Comparison of ENCODE assay signal across 8 cellular contexts in genomic region chr14:22836301-22837058, GRCh38. TPM values are rescaled to one million over a fixed set of nuclear protein-coding genes. Genes with fewer than 3 reads are reported as not detected.
A peak's percentile ranks its signal among the peaks of the same experiment; 100 is the strongest.
DNase-seq lines count a peak whose midpoint lies in the region; ATAC-seq and TF ChIP-seq lines count a peak whose summit lies in the region.

Gene MMP14, plus strand, starts transcription at chr14:22836585. Its CDS starts 233 bp downstream, at chr14:22836818.

- no peaks in the 10 kb centered on the region for H3K79me2 ChIP-seq in MM.1S (ENCODE audit: low read length)

- H3K27ac Mint-ChIP-seq in CD4-positive, alpha-beta memory T cell: peak within 1 kb of the TSS in 4 of 7 donors; percentile 71 to 92 (median 78)

- H3K36me3 ChIP-seq in CD4-positive, alpha-beta memory T cell (ENCODE audit: insufficient read depth, low read length): peaks cover 7% of the 10 kb centered on the region
- H3K36me3 ChIP-seq in MM.1S (replicated peaks; ENCODE audit: insufficient read depth, low read length): no peaks in the 10 kb centered on the region

- H3F3A ChIP-seq in MM.1S (ENCODE audit: insufficient read depth, low read length): no peaks in the 10 kb centered on the region

- peaks cover 8 to 22% of the 10 kb centered on the region in 2 donors for H3K27me3 Mint-ChIP-seq in CD4-positive, alpha-beta memory T cell

- peaks cover 13% of the 10 kb centered on the region for H3K27me3 ChIP-seq in CD4-positive, alpha-beta memory T cell (ENCODE audit: insufficient read depth, low read length)
- peaks cover 6% of the 10 kb centered on the region; the same call in 1 of the 2 replicates for H3K27me3 ChIP-seq in MM.1S (replicated peaks; ENCODE audit: insufficient read depth, low read length)

- CTCF ChIA-PET in CD4-positive, alpha-beta memory T cell (lab: Charles Lee; ENCODE audit: partially characterized antibody): interaction anchor here (2.3 to 3.9 kb wide), 2 partner anchors 14 to 266 kb away, joined by 7 to 21 read pairs; no protein-coding TSS in a partner anchor

- H3K27ac ChIP-seq in CD4-positive, alpha-beta memory T cell (ENCODE audit: low read depth, low read length): no peak within 1 kb of the TSS
- H3K27ac ChIP-seq in MM.1S (ENCODE audit: low read length): no peak within 1 kb of the TSS
- peak within 1 kb of the TSS; percentile 75 to 100 (median 96) for H3K27ac ChIP-seq in skin epidermis

- POLR2A ChIA-PET in CD4-positive, alpha-beta memory T cell (lab: Charles Lee; ENCODE audit: partially characterized antibody): interaction anchor here (1.1 to 1.6 kb wide), 3 partner anchors 8 to 280 kb away, joined by 3 to 4 read pairs (median 4); no protein-coding TSS in a partner anchor

- DNase-seq in CD4-positive, alpha-beta memory T cell: no peak
- no peak for DNase-seq in MM.1S
- peak; percentile 92 to 95 for DNase-seq in cardiac fibroblast (ENCODE audit: low read depth in 2 of 2)
- DNase-seq in iris pigment epithelial cell (ENCODE audit: low read depth): peak; percentile 89

- H3K4me3 Mint-ChIP-seq in CD4-positive, alpha-beta memory T cell: peak within 1 kb of the TSS; percentile 74 to 86 (median 80)

- H3K9me2 ChIP-seq in MM.1S (replicated peaks; ENCODE audit: insufficient read depth, low read length): no peaks in the 10 kb centered on the region

- H4K20me1 ChIP-seq in MM.1S (ENCODE audit: insufficient read depth, low read length): no peaks in the 10 kb centered on the region

- peaks cover 5 to 19% (median 12%) of the 10 kb centered on the region in 4 donors for H3K4me1 Mint-ChIP-seq in CD4-positive, alpha-beta memory T cell

- H3K4me3 ChIP-seq in CD4-positive, alpha-beta memory T cell (ENCODE audit: low read length in 2 of 2): no peak within 1 kb of the TSS
- H3K4me3 ChIP-seq in MM.1S (ENCODE audit: low read length) (peak within 1 kb of the TSS; percentile 22; the same call in 1 of the 2 replicates), cardiac fibroblast (replicated peaks in 1 of 2; ENCODE audit: low read depth in 2 of 2, low read length in 2 of 2) (peak within 1 kb of the TSS; percentile 91 to 94), skin epidermis (peak within 1 kb of the TSS; percentile 62 to 87 (median 79))

- ATAC-seq in HG02870 (IDR thresholded peaks at IDR 0.05; ENCODE audit: unreplicated experiment): no peak
- no peak for ATAC-seq in HG03439 (IDR thresholded peaks at IDR 0.05; ENCODE audit: unreplicated experiment)
- no peak for ATAC-seq in HG03039 (IDR thresholded peaks at IDR 0.05; ENCODE audit: unreplicated experiment)

- no peaks in the 10 kb centered on the region for H3K9me3 Mint-ChIP-seq in CD4-positive, alpha-beta memory T cell

- no peaks in the 10 kb centered on the region for H3K9me3 ChIP-seq in CD4-positive, alpha-beta memory T cell (ENCODE audit: control insufficient read depth in 1 of 2, low read length in 2 of 2)
- H3K9me3 ChIP-seq in MM.1S (replicated peaks; ENCODE audit: insufficient read depth, low read length): no peaks in the 10 kb centered on the region

- TF ChIP-seq CTCF in MM.1S (IDR thresholded peaks at IDR 0.05; ENCODE audit: low read length): no peak
- peak; percentile 48 for TF ChIP-seq CTCF in cardiac fibroblast (IDR thresholded peaks at IDR 0.05; ENCODE audit: low read depth, low read length)

- peaks cover 11% of the 10 kb centered on the region for H3K4me1 ChIP-seq in CD4-positive, alpha-beta memory T cell (ENCODE audit: insufficient read depth, low read length)
- H3K4me1 ChIP-seq in MM.1S (ENCODE audit: low read length): no peaks in the 10 kb centered on the region

- peak within 1 kb of the TSS; percentile 55; the same call in 1 of the 2 replicates for H3K4me2 ChIP-seq in MM.1S (ENCODE audit: low read depth, low read length)

- H2AFZ ChIP-seq in MM.1S (ENCODE audit: low read length): 0 out of 2 replicates have a peak within 1 kb of the TSS, but pooled peaks have one; percentile 27

- H3K36me3 Mint-ChIP-seq in CD4-positive, alpha-beta memory T cell: peaks cover 18 to 28% of the 10 kb centered on the region in 2 donors

- intact Hi-C loops in CD4-positive, alpha-beta memory T cell (cut with micrococcal nuclease): no loop called here

- H3K9ac ChIP-seq in MM.1S (ENCODE audit: low read length): no peak within 1 kb of the TSS; the same call in 1 of the 2 replicates

RNA-seq across cellular contexts. Expression of gene MMP14, which starts in this region (rescaled TPM):
- total RNA-seq in CD4-positive, alpha-beta memory T cell: 1 to 10 TPM; 3.0 to 3.8 TPM
- polyA plus RNA-seq in CD4-positive, alpha-beta memory T cell: not detected

Comparison
In these comparisons a context has a peak if more than half of its experiments do, and no peak if none do; other contexts are left out.
1. DNase-seq: peak in cardiac fibroblast (2 of 2) and iris pigment epithelial cell (single experiment); none in CD4-positive, alpha-beta memory T cell (0 of 5) and MM.1S (single experiment).
2. H3K27ac ChIP-seq: peak in skin epidermis (21 of 21); none in CD4-positive, alpha-beta memory T cell (single experiment) and MM.1S (single experiment).
3. H3K4me3 ChIP-seq: peak in MM.1S (single experiment), cardiac fibroblast (2 of 2) and skin epidermis (7 of 7); none in CD4-positive, alpha-beta memory T cell (0 of 2).